In the genomic region with DNA sequence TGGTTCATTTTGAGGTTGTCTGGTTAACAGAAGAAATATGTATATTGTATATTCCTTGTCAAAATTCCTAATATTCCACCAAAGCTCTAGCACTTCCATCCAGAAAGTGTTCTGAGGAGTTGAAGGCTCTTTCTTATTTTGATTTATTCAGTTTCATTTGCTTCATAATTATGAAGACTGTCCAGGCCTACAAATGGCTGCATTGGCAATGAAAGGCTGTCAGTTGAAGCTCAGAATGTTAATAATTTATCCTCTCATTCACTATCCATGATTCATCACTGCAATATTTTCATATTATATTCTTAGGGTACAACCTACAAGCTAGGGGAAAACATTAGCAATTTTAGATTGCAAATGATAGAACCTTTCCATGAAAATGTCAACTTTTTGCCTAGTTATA, we compare ENCODE assay signal across 27 cellular contexts. TPM values are rescaled to one million over a fixed set of nuclear protein-coding genes. Genes with fewer than 3 reads are reported as not detected.
DNase-seq lines count a peak whose midpoint lies in the region; ATAC-seq and TF ChIP-seq lines count a peak whose summit lies in the region.
"Had no signal": no experiment of that assay in that cellular context is flagged by ENCODE, and none has a peak within 500 bp of the region (broad histone marks: within the 10 kb centered on the region; RNA-seq: fewer than 3 reads in every experiment).

No MANE protein-coding gene starts in this region.

- H3K36me3 Mint-ChIP-seq in CD4-positive, CD25-positive, alpha-beta regulatory T cell, result peaks cover 39% of the 10 kb centered on the region
- H3K36me3 Mint-ChIP-seq in T-cell, result peaks cover 44% of the 10 kb centered on the region
- H3K36me3 Mint-ChIP-seq in effector memory CD8-positive, alpha-beta T cell (ENCODE audit: insufficient read depth), result peaks cover 3% of the 10 kb centered on the region

- DNase-seq in ACHN, result peak; percentile 23
- no peak for DNase-seq in CD4-positive, CD25-positive, alpha-beta regulatory T cell
- DNase-seq in T-cell, result no peak
- DNase-seq in effector memory CD8-positive, alpha-beta T cell, result no peak
- DNase-seq in PC-9, result no peak
- no peak for DNase-seq in iPS-NIHi11 (ENCODE audit: low spot score)
- no peak for DNase-seq in SK-N-DZ (ENCODE audit: low spot score)
- DNase-seq: activated CD8-positive, alpha-beta memory T cell treated with anti-CD3 and anti-CD28 coated beads for 24 hours; activated naive CD8-positive, alpha-beta T cell treated with anti-CD3 and anti-CD28 coated beads, Interleukin-2, amount 10 ng/mL, durations not matched to agents 7 days and 5 days; activated T-cell treated with anti-CD3 and anti-CD28 coated beads, Interleukin-2, amount 50 U/mL, for 48 hours; central memory CD4-positive, alpha-beta T cell; COR-L47; DND-41; dorsolateral prefrontal cortex; H9; Kasumi-1; kidney; NCI-H1694 treated with DMSO at 0.1 percent for 48 hours; NCI-H524 treated with DMSO at 0.1 percent for 48 hours; SJCRH30; stimulated activated CD4-positive, alpha-beta T cell treated with anti-CD3 and anti-CD28 coated beads, Interleukin-15, amount 100 ng/mL, for 24 hours; WERI-Rb-1 had no signal

- H3K4me1 ChIP-seq in CD4-positive, CD25-positive, alpha-beta regulatory T cell (ENCODE audit: control insufficient read depth, insufficient read depth, low read length, poor library complexity, severe bottlenecking), result peaks cover 30% of the 10 kb centered on the region
- H3K4me1 ChIP-seq in PC-9 (replicated peaks; ENCODE audit: insufficient read depth), result no peaks in the 10 kb centered on the region
- H3K4me1 ChIP-seq: SJCRH30 had no signal

- in situ Hi-C loops in ACHN (cut with HindIII; ENCODE audit: low pct_ligation_motif_present, low pct_unique_long_range_greater_than_20kb, low sequenced_read_pairs), result no loop called here

- H3K9me3 ChIP-seq in CD4-positive, CD25-positive, alpha-beta regulatory T cell (ENCODE audit: control insufficient read depth in 2 of 2, low read length in 2 of 2), result no peaks in the 10 kb centered on the region
- H3K9me3 ChIP-seq in PC-9 (ENCODE audit: insufficient read depth, low read depth), result no peaks in the 10 kb centered on the region
- H3K9me3 ChIP-seq: SJCRH30 had no signal

- H3K27me3 Mint-ChIP-seq in CD4-positive, CD25-positive, alpha-beta regulatory T cell, result no peaks in the 10 kb centered on the region
- no peaks in the 10 kb centered on the region for H3K27me3 Mint-ChIP-seq in T-cell
- H3K27me3 Mint-ChIP-seq in effector memory CD8-positive, alpha-beta T cell, result no peaks in the 10 kb centered on the region
- H3K27me3 Mint-ChIP-seq: activated naive CD8-positive, alpha-beta T cell treated with anti-CD3 and anti-CD28 coated beads, Interleukin-2, amount 10 ng/mL, durations not matched to agents 7 days and 5 days; type B pancreatic cell had no signal

- peak overlapping the region in 1 of 4 donors; percentile 29 for H3K4me3 Mint-ChIP-seq in CD4-positive, CD25-positive, alpha-beta regulatory T cell
- no peak overlapping the region for H3K4me3 Mint-ChIP-seq in T-cell
- no peak overlapping the region for H3K4me3 Mint-ChIP-seq in effector memory CD8-positive, alpha-beta T cell
- H3K4me3 Mint-ChIP-seq: activated naive CD8-positive, alpha-beta T cell treated with anti-CD3 and anti-CD28 coated beads, Interleukin-2, amount 10 ng/mL, durations not matched to agents 7 days and 5 days; H9; T-helper 2 cell treated with Interferon-gamma antibody and Interleukin-4, amounts not matched to agents 5 μg/mL and 100 μg/mL, for 36 hours; type B pancreatic cell had no signal

- no peak overlapping the region for H3K27ac ChIP-seq in CD4-positive, CD25-positive, alpha-beta regulatory T cell (ENCODE audit: insufficient read depth, low read length, poor library complexity, severe bottlenecking)
- no peak overlapping the region for H3K27ac ChIP-seq in PC-9
- H3K27ac ChIP-seq: dorsolateral prefrontal cortex, SJCRH30, WERI-Rb-1 had no signal

- H4K20me1 ChIP-seq in PC-9 (ENCODE audit: insufficient read depth), result no peaks in the 10 kb centered on the region

- peaks cover 26 to 77% (median 59%) of the 10 kb centered on the region in 4 donors for H3K4me1 Mint-ChIP-seq in CD4-positive, CD25-positive, alpha-beta regulatory T cell
- H3K4me1 Mint-ChIP-seq in T-cell, result peaks cover 50 to 72% (median 59%) of the 10 kb centered on the region in 3 donors
- peaks cover 13 to 46% of the 10 kb centered on the region in 2 donors for H3K4me1 Mint-ChIP-seq in effector memory CD8-positive, alpha-beta T cell (ENCODE audit: low read depth in 2 of 2)

- no peak overlapping the region for H2AFZ ChIP-seq in PC-9

- no peaks in the 10 kb centered on the region for H3K9me3 Mint-ChIP-seq in CD4-positive, CD25-positive, alpha-beta regulatory T cell
- H3K9me3 Mint-ChIP-seq in T-cell, result no peaks in the 10 kb centered on the region
- no peaks in the 10 kb centered on the region for H3K9me3 Mint-ChIP-seq in effector memory CD8-positive, alpha-beta T cell
- H3K9me3 Mint-ChIP-seq: activated naive CD8-positive, alpha-beta T cell treated with anti-CD3 and anti-CD28 coated beads, Interleukin-2, amount 10 ng/mL, durations not matched to agents 7 days and 5 days; H9; type B pancreatic cell had no signal

- no peaks in the 10 kb centered on the region for H3K9me2 ChIP-seq in PC-9 (ENCODE audit: insufficient read depth)

- ATAC-seq in CD4-positive, CD25-positive, alpha-beta regulatory T cell (ENCODE audit: low read depth in 2 of 2), result no peak
- ATAC-seq in T-cell (replicated peaks in 1 of 4) (no peak), HG02678 (IDR thresholded peaks at IDR 0.05; ENCODE audit: unreplicated experiment) (no peak)
- no peak for ATAC-seq in effector memory CD8-positive, alpha-beta T cell (replicated peaks)
- ATAC-seq: sciatic nerve had no signal

- H3K4me2 ChIP-seq in PC-9, result no peak overlapping the region

- no peaks in the 10 kb centered on the region for H3K27me3 ChIP-seq in CD4-positive, CD25-positive, alpha-beta regulatory T cell (ENCODE audit: control insufficient read depth, insufficient read depth, low read length)
- no peaks in the 10 kb centered on the region for H3K27me3 ChIP-seq in PC-9 (ENCODE audit: insufficient read depth, low read depth)
- H3K27me3 ChIP-seq: dorsolateral prefrontal cortex, SJCRH30 had no signal

- intact Hi-C loops in PC-9 (cut with micrococcal nuclease; ENCODE audit: unreplicated experiment), result no loop called here

- TF ChIP-seq CTCF in PC-9 (conservative IDR thresholded peaks at IDR 0.05), result no peak

- no peak overlapping the region for H3K4me3 ChIP-seq in CD4-positive, CD25-positive, alpha-beta regulatory T cell (ENCODE audit: low read depth, low read length)
- H3K4me3 ChIP-seq in PC-9, result no peak overlapping the region
- H3K4me3 ChIP-seq: dorsolateral prefrontal cortex, SJCRH30 had no signal

- H3K27ac Mint-ChIP-seq in CD4-positive, CD25-positive, alpha-beta regulatory T cell, result peak overlapping the region in 2 of 3 donors; percentile 41 to 46
- H3K27ac Mint-ChIP-seq in T-cell, result peak overlapping the region; percentile 39 to 55
- peak overlapping the region; percentile 57 to 81 for H3K27ac Mint-ChIP-seq in effector memory CD8-positive, alpha-beta T cell
- H3K27ac Mint-ChIP-seq: activated naive CD8-positive, alpha-beta T cell treated with anti-CD3 and anti-CD28 coated beads, Interleukin-2, amount 10 ng/mL, durations not matched to agents 7 days and 5 days; H9; progenitor cell of endocrine pancreas; T-helper 2 cell treated with Interferon-gamma antibody and Interleukin-4, amounts not matched to agents 5 μg/mL and 100 μg/mL, for 36 hours; type B pancreatic cell had no signal

- no TSS peak for BruUV-seq in PC-9 (replicated peaks; lab: Mats Ljungman, UMichigan)

- H3F3A ChIP-seq in PC-9 (ENCODE audit: insufficient read depth, low read depth), result no peaks in the 10 kb centered on the region

- POLR2A ChIA-PET in T-cell (lab: Charles Lee) (interaction anchor here in 1 of 2 donors (0.7 kb wide), 1 partner anchor 1438 kb away, joined by 3 read pairs; no protein-coding TSS in a partner anchor), PC-9 (lab: Charles Lee; ENCODE audit: unreplicated experiment) (interaction anchor here (0.6 kb wide), 1 partner anchor 657 kb away, joined by 4 read pairs; no protein-coding TSS in a partner anchor)

- H3K36me3 ChIP-seq in CD4-positive, CD25-positive, alpha-beta regulatory T cell (ENCODE audit: control insufficient read depth, insufficient read depth, low read length), result peaks cover 24% of the 10 kb centered on the region
- H3K36me3 ChIP-seq in PC-9 (ENCODE audit: low read depth), result no peaks in the 10 kb centered on the region
- H3K36me3 ChIP-seq: WERI-Rb-1 had no signal

- no peaks in the 10 kb centered on the region for H3K79me2 ChIP-seq in PC-9 (ENCODE audit: low read depth)

- CTCF ChIA-PET in T-cell (lab: Charles Lee), result interaction anchor here in 1 of 2 donors (0.6 to 1.3 kb wide), 3 partner anchors 20 to 286 kb away, joined by 3 to 4 read pairs (median 3); no protein-coding TSS in a partner anchor
- CTCF ChIA-PET in PC-9 (lab: Charles Lee), result interaction anchor here (0.6 kb wide), 1 partner anchor 1146 kb away, joined by 4 read pairs; no protein-coding TSS in a partner anchor

RNA-seq across cellular contexts. Expression of a gene that starts 57.3 kb away (rescaled TPM):
- total RNA-seq in CD4-positive, CD25-positive, alpha-beta regulatory T cell, result 169 TPM
- 10 to 100 TPM; 58.1 to 67.2 (median 62.5) TPM for polyA plus RNA-seq in CD4-positive, CD25-positive, alpha-beta regulatory T cell
- total RNA-seq in T-cell (10 to 100 TPM; 34.0 to 75.5 (median 42.5) TPM), PC-9 (2021) (7.4 and 8.5 TPM in 2 replicates)
- 0.42 and 0.48 TPM in 2 replicates for polyA plus RNA-seq in SK-N-DZ (2014; cell fraction: cytosol; rRNA removed)
- 0.17 and 0.44 TPM in 2 replicates for polyA plus RNA-seq in SK-N-DZ (2014; cell fraction: nucleus; rRNA removed)
